Comparison of ENCODE assay signal across 23 cellular contexts in the genomic region with DNA sequence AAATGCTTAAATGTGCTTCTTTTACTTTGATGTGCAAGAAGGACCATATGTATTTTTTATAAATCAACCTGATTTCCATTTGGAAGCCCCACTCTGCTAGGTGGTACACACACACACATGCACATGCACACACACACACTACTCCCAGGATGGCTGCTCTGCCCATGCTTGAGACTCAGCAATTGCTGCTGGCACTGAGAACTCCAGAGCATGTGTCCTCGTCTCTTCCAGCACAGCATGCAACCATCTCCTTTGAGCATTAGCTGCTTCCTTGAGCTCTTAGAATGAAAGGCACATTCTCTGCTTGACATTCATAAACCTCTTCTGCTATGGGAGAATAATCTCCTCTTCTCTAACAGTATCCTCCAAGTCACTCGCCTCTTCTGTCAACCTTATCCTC.
"Had no signal": no experiment of that assay in that cellular context is flagged by ENCODE, and none has a peak within 500 bp of the region (broad histone marks: within the 10 kb centered on the region; RNA-seq: fewer than 3 reads in every experiment).

No MANE protein-coding gene starts in this region.

- H3K27ac ChIP-seq: body of pancreas, pancreas, right atrium auricular region, suprapubic skin, tibial nerve had no signal

- H3K27me3 ChIP-seq: body of pancreas, pancreas, right atrium auricular region, suprapubic skin, tibial nerve had no signal

- DNase-seq: activated CD4-positive, alpha-beta T cell treated with anti-CD3 and anti-CD28 coated beads for 1 hour; activated CD4-positive, alpha-beta T cell treated with anti-CD3 and anti-CD28 coated beads, Interleukin-2, amount 10 ng/mL, durations not matched to agents 7 days and 5 days; activated CD8-positive, alpha-beta T cell treated with anti-CD3 and anti-CD28 coated beads for 36 hours; activated naive CD4-positive, alpha-beta T cell treated with Interleukin-2 at 50 U/mL for 16 hours; activated T-cell treated with anti-CD3 and anti-CD28 coated beads, Interleukin-2, amount 50 U/mL, for 48 hours; aorta; body of pancreas; head of caudate nucleus; hypothalamus; immature natural killer cell; kidney; left colon; naive B cell; nephron progenitor cell; nucleus accumbens; pancreas; stimulated activated CD4-positive, alpha-beta T cell treated with anti-CD3 and anti-CD28 coated beads, Interleukin-15, amount 100 ng/mL, for 24 hours; stimulated activated CD4-positive, alpha-beta T cell treated with anti-CD3 and anti-CD28 coated beads, Interleukin-2, amount 100 ng/mL, for 24 hours; stimulated activated naive CD4-positive, alpha-beta T cell; T-helper 9 cell had no signal

- H3K36me3 ChIP-seq: pancreas, right atrium auricular region, suprapubic skin, tibial nerve had no signal

- H3K9me3 ChIP-seq: body of pancreas, pancreas, right atrium auricular region, suprapubic skin, tibial nerve had no signal

- H3K4me3 ChIP-seq: body of pancreas, pancreas, right atrium auricular region, suprapubic skin, tibial nerve had no signal
